ENCODE assay signal across 8 cellular contexts in genomic region chrX:51803833-51804232, GRCh38.
A peak's percentile ranks its signal among the peaks of the same experiment; 100 is the strongest.
DNase-seq lines count a peak whose midpoint lies in the region; ATAC-seq, FAIRE-seq and TF ChIP-seq lines count a peak whose summit lies in the region.

No MANE protein-coding gene starts in this region.

- H3K4me3 ChIP-seq in K562 = peak overlapping the region; percentile 45
- H3K4me3 ChIP-seq in lower lobe of right lung = peak overlapping the region; percentile 64

- no peak overlapping the region for H3K27ac Mint-ChIP-seq in stimulated activated naive CD8-positive, alpha-beta T cell treated with anti-CD3 and anti-CD28 coated beads, Interleukin-15, Interleukin-2, amounts not matched to agents 100 ng/mL and 50 ng/mL, for 24 hours

- CTCF ChIA-PET in K562 (lab: Yijun Ruan, JAX; ENCODE audit: low intra/inter-chr PET ratio) = no interaction called here

- no peak for DNase-seq in stimulated activated naive CD8-positive, alpha-beta T cell treated with anti-CD3 and anti-CD28 coated beads, Interleukin-15, Interleukin-2, amounts not matched to agents 100 U/mL and 50 U/mL, for 24 hours
- DNase-seq in K562 (ENCODE audit: extremely low read depth in 1 of 4, low spot score in 3 of 4) (no peak), lower lobe of right lung (no peak), posterior vena cava (ENCODE audit: low spot score) (no peak), NCI-H1105 treated with DMSO at 0.1 percent for 48 hours (lab: John Stamatoyannopoulos, UW) (no peak)

- no peak for FAIRE-seq in K562 (lab: Jason Lieb, UNC)

- no peaks in the 10 kb centered on the region for H3K9me1 ChIP-seq in K562 (ENCODE audit: control insufficient read depth, insufficient read depth, low read length)

- POLR2A ChIA-PET in K562 (lab: Yijun Ruan, JAX) = no interaction called here

- 12% methylated on average over 3 of the region's 3 CpGs for WGBS in K562 (ENCODE audit: insufficient coverage, low coverage, missing lambda C conversion rate)

- ATAC-seq in stimulated activated naive CD8-positive, alpha-beta T cell treated with anti-CD3 and anti-CD28 coated beads, Interleukin-15, Interleukin-2, amounts not matched to agents 100 U/mL and 50 U/mL, for 24 hours = no peak
- no peak for ATAC-seq in K562
- no peak for ATAC-seq in lower lobe of right lung
- no peak for ATAC-seq in HG03196 (IDR thresholded peaks at IDR 0.05; ENCODE audit: unreplicated experiment)
- ATAC-seq in GM18520 (IDR thresholded peaks at IDR 0.05; ENCODE audit: unreplicated experiment) = no peak

- H3K36me3 ChIP-seq in K562 (ENCODE audit: control insufficient read depth, insufficient read depth, low read length) = no peaks in the 10 kb centered on the region
- H3K36me3 ChIP-seq in lower lobe of right lung = no peaks in the 10 kb centered on the region

- no peaks in the 10 kb centered on the region for H4K20me1 ChIP-seq in K562 (replicated peaks; ENCODE audit: control insufficient read depth, insufficient read depth, low read length)

- BruUV-seq in K562 (replicated peaks; lab: Mats Ljungman, UMichigan) = no TSS peak

- H3K9me3 ChIP-seq in K562 (replicated peaks; ENCODE audit: control insufficient read depth, insufficient read depth, low read depth, low read length) (no peaks in the 10 kb centered on the region), lower lobe of right lung (no peaks in the 10 kb centered on the region)

- no peak for TF ChIP-seq POLR2A in K562 (conservative IDR thresholded peaks at IDR 0.05)

- H3K4me3 Mint-ChIP-seq in stimulated activated naive CD8-positive, alpha-beta T cell treated with anti-CD3 and anti-CD28 coated beads, Interleukin-15, Interleukin-2, amounts not matched to agents 100 ng/mL and 50 ng/mL, for 24 hours = peak overlapping the region; percentile 99

- H3K4me1 Mint-ChIP-seq in stimulated activated naive CD8-positive, alpha-beta T cell treated with anti-CD3 and anti-CD28 coated beads, Interleukin-15, Interleukin-2, amounts not matched to agents 100 ng/mL and 50 ng/mL, for 24 hours (ENCODE audit: low read depth) = peaks cover 22% of the 10 kb centered on the region

- no peaks in the 10 kb centered on the region for H3K27me3 ChIP-seq in K562 (ENCODE audit: control insufficient read depth in 2 of 2, insufficient read depth in 2 of 2, low read length in 2 of 2)
- H3K27me3 ChIP-seq in lower lobe of right lung (ENCODE audit: low read depth) = no peaks in the 10 kb centered on the region

- peaks cover 6% of the 10 kb centered on the region; the same call in 1 of the 3 replicates for H3K79me2 ChIP-seq in K562 (ENCODE audit: control insufficient read depth, insufficient read depth, low read length)

- no peak for TF ChIP-seq RAD21 in K562 (CRISPR knock-in tag; conservative IDR thresholded peaks at IDR 0.05 in 1 of 2, IDR thresholded peaks at IDR 0.05 in 1 of 2)

- TF ChIP-seq EP300 in K562 (IDR thresholded peaks at IDR 0.05; ENCODE audit: low read length) = no peak

- no peaks in the 10 kb centered on the region for H3K27me3 Mint-ChIP-seq in stimulated activated naive CD8-positive, alpha-beta T cell treated with anti-CD3 and anti-CD28 coated beads, Interleukin-15, Interleukin-2, amounts not matched to agents 100 ng/mL and 50 ng/mL, for 24 hours

- no peak for TF ChIP-seq CTCF in K562 (IDR thresholded peaks at IDR 0.05 in 2 of 3, conservative IDR thresholded peaks at IDR 0.05 in 1 of 3; ENCODE audit: insufficient read depth in 2 of 3, low read depth in 1 of 3, low read length in 3 of 3)
- TF ChIP-seq CTCF in lower lobe of right lung (IDR thresholded peaks at IDR 0.05) = no peak

- H3K4me2 ChIP-seq in K562 (ENCODE audit: insufficient read depth, low read length) = peak overlapping the region; percentile 78; the same call in 1 of the 2 replicates

- in situ Hi-C loops in K562 (cut with MboI) = no loop called here

- H3K9ac ChIP-seq in K562 (ENCODE audit: insufficient read depth in 1 of 2, low read depth in 2 of 2, low read length in 2 of 2) = peak overlapping the region in 1 of 2 experiments; percentile 61; a peak in 2 of 4 replicates

- H3K4me1 ChIP-seq in K562 (replicated peaks in 1 of 2; ENCODE audit: control insufficient read depth in 2 of 2, insufficient read depth in 2 of 2, low read length in 2 of 2) = no peaks in the 10 kb centered on the region
- no peaks in the 10 kb centered on the region for H3K4me1 ChIP-seq in lower lobe of right lung

- intact Hi-C loops in K562 (cut with micrococcal nuclease) (no loop called here), lower lobe of right lung (cut with DNase I) (no loop called here), posterior vena cava (cut with DNase I) (no loop called here)

- peaks cover 10% of the 10 kb centered on the region for H3K36me3 Mint-ChIP-seq in stimulated activated naive CD8-positive, alpha-beta T cell treated with anti-CD3 and anti-CD28 coated beads, Interleukin-15, Interleukin-2, amounts not matched to agents 100 ng/mL and 50 ng/mL, for 24 hours (ENCODE audit: low read depth)

- H3K9me3 Mint-ChIP-seq in stimulated activated naive CD8-positive, alpha-beta T cell treated with anti-CD3 and anti-CD28 coated beads, Interleukin-15, Interleukin-2, amounts not matched to agents 100 ng/mL and 50 ng/mL, for 24 hours = no peaks in the 10 kb centered on the region

- H2AFZ ChIP-seq in K562 (ENCODE audit: low read depth, low read length) = no peak overlapping the region

- H3K27ac ChIP-seq in K562 (ENCODE audit: extremely low read depth, low read depth, low read length) = 0 out of 3 replicates have a peak overlapping the region, but pooled peaks have one; percentile 61
- H3K27ac ChIP-seq in lower lobe of right lung = no peak overlapping the region

TF ChIP-seq in K562, 482 proteins besides CTCF, POLR2A, EP300 and RAD21:
- TF ChIP-seq CEBPG (CRISPR knock-in tag; IDR thresholded peaks at IDR 0.05) (no peak), CEBPG (tag; conservative IDR thresholded peaks at IDR 0.05 in 1 of 2, IDR thresholded peaks at IDR 0.05 in 1 of 2) (peak; percentile 17 to 62; a peak in 2 of 4 replicates), ZKSCAN1 (IDR thresholded peaks at IDR 0.05; ENCODE audit: low read depth, low read length) (no peak), PHB2 (IDR thresholded peaks at IDR 0.05; ENCODE audit: low read depth) (no peak), CEBPB (tag; IDR thresholded peaks at IDR 0.05) (peak; percentile 66; the same call in 1 of the 2 replicates), ZNF668 (CRISPR knock-in tag; IDR thresholded peaks at IDR 0.05) (no peak), NRF1 (conservative IDR thresholded peaks at IDR 0.05 in 1 of 2, IDR thresholded peaks at IDR 0.05 in 1 of 2) (no peak)
- TF ChIP-seq, protein P1, sequence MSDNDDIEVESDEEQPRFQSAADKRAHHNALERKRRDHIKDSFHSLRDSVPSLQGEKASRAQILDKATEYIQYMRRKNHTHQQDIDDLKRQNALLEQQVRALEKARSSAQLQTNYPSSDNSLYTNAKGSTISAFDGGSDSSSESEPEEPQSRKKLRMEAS (CRISPR knock-in tag; IDR thresholded peaks at IDR 0.05) = no peak
